In genomic region chr3:41418961-41419691, GRCh38 we compare ENCODE assay signal across 9 cellular contexts.
DNase-seq lines count a peak whose midpoint lies in the region; ATAC-seq lines count a peak whose summit lies in the region.
"Had no signal": no experiment of that assay in that cellular context is flagged by ENCODE, and none has a peak within 500 bp of the region (broad histone marks: within the 10 kb centered on the region; RNA-seq: fewer than 3 reads in every experiment).

No MANE protein-coding gene starts in this region.

- intact Hi-C loops in Right ventricle myocardium inferior (cut with DNase I), result no loop called here

- no peaks in the 10 kb centered on the region for H3K27me3 ChIP-seq in MG63

- peak; percentile 99 for ATAC-seq in activated naive CD8-positive, alpha-beta T cell treated with anti-CD3 and anti-CD28 coated beads, Interleukin-2, amount 50 U/mL, for 24 hours
- ATAC-seq in GM21825 (IDR thresholded peaks at IDR 0.05; ENCODE audit: unreplicated experiment) (no peak), Right ventricle myocardium inferior (no peak)

- H3K9me3 ChIP-seq in MG63, result no peaks in the 10 kb centered on the region

- no peaks in the 10 kb centered on the region for H3K9me3 Mint-ChIP-seq in activated naive CD8-positive, alpha-beta T cell treated with anti-CD3 and anti-CD28 coated beads, Interleukin-2, amount 50 U/mL, for 24 hours

- H3K4me3 ChIP-seq in MG63, result no peak overlapping the region

- H3K27ac Mint-ChIP-seq in activated naive CD8-positive, alpha-beta T cell treated with anti-CD3 and anti-CD28 coated beads, Interleukin-2, amount 50 U/mL, for 24 hours, result peak overlapping the region; percentile 23

- no peaks in the 10 kb centered on the region for H3K36me3 ChIP-seq in MG63

- H3K27me3 Mint-ChIP-seq in activated naive CD8-positive, alpha-beta T cell treated with anti-CD3 and anti-CD28 coated beads, Interleukin-2, amount 50 U/mL, for 24 hours, result no peaks in the 10 kb centered on the region

- peak; percentile 15 for DNase-seq in GM03348 (ENCODE audit: low spot score)
- DNase-seq in MG63, result peak; percentile 56
- DNase-seq in activated naive CD8-positive, alpha-beta T cell treated with anti-CD3 and anti-CD28 coated beads, Interleukin-2, amount 50 U/mL, for 24 hours, result peak; percentile 44
- peak; percentile 40 for DNase-seq in myocyte (ENCODE audit: low read depth)
- DNase-seq in Right ventricle myocardium inferior (ENCODE audit: missing footprints), result no peak
- DNase-seq in NCI-H446 treated with DMSO at 0.1 percent for 48 hours (lab: John Stamatoyannopoulos, UW), result no peak
- DNase-seq in HuH-7 (ENCODE audit: low spot score), result no peak
- DNase-seq: SHP77 had no signal

- peaks cover 21% of the 10 kb centered on the region for H3K4me1 Mint-ChIP-seq in activated naive CD8-positive, alpha-beta T cell treated with anti-CD3 and anti-CD28 coated beads, Interleukin-2, amount 50 U/mL, for 24 hours

- no peaks in the 10 kb centered on the region for H3K36me3 Mint-ChIP-seq in activated naive CD8-positive, alpha-beta T cell treated with anti-CD3 and anti-CD28 coated beads, Interleukin-2, amount 50 U/mL, for 24 hours (ENCODE audit: low read depth)

- no peak overlapping the region for H3K4me3 Mint-ChIP-seq in activated naive CD8-positive, alpha-beta T cell treated with anti-CD3 and anti-CD28 coated beads, Interleukin-2, amount 50 U/mL, for 24 hours

Comparison
In these comparisons a context has a peak if more than half of its experiments do, and no peak if none do; other contexts are left out.
1. DNase-seq: peak in GM03348 (single experiment), MG63 (single experiment), activated naive CD8-positive, alpha-beta T cell treated with anti-CD3 and anti-CD28 coated beads, Interleukin-2, amount 50 U/mL, for 24 hours (single experiment) and myocyte (single experiment); none in Right ventricle myocardium inferior (single experiment), NCI-H446 treated with DMSO at 0.1 percent for 48 hours (single experiment) and HuH-7 (single experiment).